Comparison of ENCODE assay signal across 8 cellular contexts in genomic region chr18:3592864-3593263, GRCh38.
DNase-seq lines count a peak whose midpoint lies in the region; ATAC-seq and TF ChIP-seq lines count a peak whose summit lies in the region.

No MANE protein-coding gene starts in this region.

- H3K36me3 ChIP-seq in GM23338 (ENCODE audit: insufficient read depth) (no peaks in the 10 kb centered on the region; the same call in 1 of the 2 replicates), WERI-Rb-1 (no peaks in the 10 kb centered on the region)

- TF ChIP-seq CTCF in GM23338 (conservative IDR thresholded peaks at IDR 0.05; ENCODE audit: low read depth in 2 of 2) (no peak), WERI-Rb-1 (IDR thresholded peaks at IDR 0.05; ENCODE audit: low read depth, low read length) (no peak), glutamatergic neuron (IDR thresholded peaks at IDR 0.05; ENCODE audit: partially characterized antibody, unreplicated experiment) (no peak)

- peaks cover 19% of the 10 kb centered on the region; the same call in 1 of the 2 replicates for H3F3A ChIP-seq in GM23338 (replicated peaks; ENCODE audit: low read depth)

- DNase-seq in GM23338 (ENCODE audit: low spot score), result peak; percentile 58
- DNase-seq in WERI-Rb-1, result no peak
- DNase-seq in glutamatergic neuron, result no peak
- no peak for DNase-seq in skeletal muscle cell (ENCODE audit: low read depth)
- no peak for DNase-seq in EL
- DNase-seq in ecto neural progenitor cell (ENCODE audit: low spot score), result no peak
- DNase-seq in hepatic stellate cell (ENCODE audit: low spot score), result no peak
- no peak for DNase-seq in AG08396 (ENCODE audit: low spot score)

- H2AFZ ChIP-seq in GM23338, result no peak overlapping the region

- H3K4me3 ChIP-seq in GM23338 (peak overlapping the region; percentile 48), WERI-Rb-1 (ENCODE audit: low read depth, low read length) (no peak overlapping the region), skeletal muscle cell (ENCODE audit: low read depth, low read length) (peak overlapping the region; percentile 57)

- peaks cover 25% of the 10 kb centered on the region for H3K27me3 ChIP-seq in GM23338 (ENCODE audit: insufficient read depth)
- no peaks in the 10 kb centered on the region for H3K27me3 ChIP-seq in WERI-Rb-1 (ENCODE audit: insufficient read depth, low read depth, severe bottlenecking)

- H3K27ac Mint-ChIP-seq in GM23338 (no peak overlapping the region), glutamatergic neuron (ENCODE audit: unreplicated experiment) (peak overlapping the region; percentile 92)

- H3K9me3 ChIP-seq in WERI-Rb-1 (ENCODE audit: severe bottlenecking), result no peaks in the 10 kb centered on the region

- H3K36me3 Mint-ChIP-seq in GM23338 (ENCODE audit: low read depth), result peaks cover 13% of the 10 kb centered on the region
- H3K36me3 Mint-ChIP-seq in glutamatergic neuron (ENCODE audit: unreplicated experiment), result no peaks in the 10 kb centered on the region

- H3K4me3 Mint-ChIP-seq in GM23338 (peak overlapping the region; percentile 67; the same call in 1 of the 3 replicates), glutamatergic neuron (ENCODE audit: unreplicated experiment) (peak overlapping the region; percentile 32)

- H3K79me2 ChIP-seq in GM23338 (replicated peaks; ENCODE audit: insufficient read depth), result peaks cover 19% of the 10 kb centered on the region

- peaks cover 63% of the 10 kb centered on the region for H3K4me1 ChIP-seq in GM23338 (ENCODE audit: insufficient read depth)

- H3K27ac ChIP-seq in GM23338 (ENCODE audit: low read depth), result no peak overlapping the region
- H3K27ac ChIP-seq in WERI-Rb-1, result peak overlapping the region; percentile 65; the same call in 1 of the 2 replicates

- H3K4me1 Mint-ChIP-seq in GM23338, result peaks cover 62% of the 10 kb centered on the region
- H3K4me1 Mint-ChIP-seq in glutamatergic neuron (ENCODE audit: low read depth, unreplicated experiment), result peaks cover 16% of the 10 kb centered on the region

- H3K27me3 Mint-ChIP-seq in GM23338 (ENCODE audit: insufficient read depth, low read depth, poor library complexity), result peaks cover 30% of the 10 kb centered on the region
- H3K27me3 Mint-ChIP-seq in glutamatergic neuron (ENCODE audit: unreplicated experiment), result peaks cover 7% of the 10 kb centered on the region

- no peaks in the 10 kb centered on the region for H3K9me2 ChIP-seq in GM23338 (ENCODE audit: insufficient read depth)

- H3K9me3 Mint-ChIP-seq in GM23338 (no peaks in the 10 kb centered on the region), glutamatergic neuron (ENCODE audit: unreplicated experiment) (peaks cover 8% of the 10 kb centered on the region)

- no peaks in the 10 kb centered on the region for H4K20me1 ChIP-seq in GM23338 (replicated peaks; ENCODE audit: insufficient read depth)

- peak overlapping the region; percentile 68 for H3K4me2 ChIP-seq in GM23338

- ATAC-seq in GM23338, result peak; percentile 4; the same call in 2 of the 3 replicates

TF ChIP-seq in GM23338, 12 proteins besides CTCF, POLR2A, EP300 and RAD21:
- TF ChIP-seq POLR2AphosphoS5 (IDR thresholded peaks at IDR 0.05; ENCODE audit: low read depth), result peak; percentile 73
- no peak for TF ChIP-seq CREB1 (CRISPR knock-in tag; IDR thresholded peaks at IDR 0.05; ENCODE audit: low read depth)
TF ChIP-seq in GM23338: peak in this region for 1.
